In genomic region chr11:64323984-64324383, GRCh38 we compare ENCODE assay signal across 5 cellular contexts. TPM values are rescaled to one million over a fixed set of nuclear protein-coding genes. Genes with fewer than 3 reads are reported as not detected.
"Had no signal": no experiment of that assay in that cellular context is flagged by ENCODE, and none has a peak within 500 bp of the region (broad histone marks: within the 10 kb centered on the region; RNA-seq: fewer than 3 reads in every experiment).

No MANE protein-coding gene starts in this region.

RNA-seq across cellular contexts. Expression of gene CATSPERZ, which starts 23.8 kb away (rescaled TPM):
- total RNA-seq: activated CD8-positive, alpha-beta memory T cell treated with anti-CD3 and anti-CD28 coated beads for 36 hours; endothelial cell of umbilical vein; gastrocnemius medialis; heart right ventricle; naive thymus-derived CD8-positive, alpha-beta T cell had no signal
- polyA plus RNA-seq: naive thymus-derived CD8-positive, alpha-beta T cell had no signal
